ENCODE assay signal across 7 cellular contexts in genomic region chr12:101145820-101146431, GRCh38.
A peak's percentile ranks its signal among the peaks of the same experiment; 100 is the strongest.
DNase-seq lines count a peak whose midpoint lies in the region; TF ChIP-seq lines count a peak whose summit lies in the region.
"Not testable (repeated sequence)": the region's sequence is repeated elsewhere in the genome, so short reads cannot be mapped to it uniquely, and the experiment has no call there.

No MANE protein-coding gene starts in this region.

- H3K27me3 ChIP-seq in HUES64 (ENCODE audit: insufficient read depth, low read length); NT2/D1 (ENCODE audit: insufficient read depth, insufficient read length); endodermal cell (ENCODE audit: control insufficient read depth, insufficient read depth, low read length, poor library complexity, severe bottlenecking); trophoblast cell (ENCODE audit: insufficient read depth, low read length): not testable (repeated sequence)

- not testable (repeated sequence) for H3K4me1 Mint-ChIP-seq in endodermal cell, mesothelial cell of epicardium

- H3K27ac Mint-ChIP-seq in endodermal cell (peak overlapping the region; percentile 88), mesothelial cell of epicardium (peak overlapping the region; percentile 12)

- not testable (repeated sequence) for H3K4me1 ChIP-seq in HUES64 (ENCODE audit: insufficient read depth, low read length); NT2/D1 (ENCODE audit: insufficient read depth, insufficient read length); endodermal cell (ENCODE audit: control insufficient read depth, insufficient read depth, low read length); trophoblast cell (ENCODE audit: control insufficient read depth in 1 of 2, insufficient read depth in 2 of 2, low read length in 2 of 2)

- not testable (repeated sequence) for H3K9me3 ChIP-seq in HUES64 (ENCODE audit: insufficient read depth, low read depth, low read length); NT2/D1 (ENCODE audit: insufficient read depth, low read length); endodermal cell (ENCODE audit: control insufficient read depth, low read length); trophoblast cell (ENCODE audit: insufficient read depth, low read depth, low read length)

- not testable (repeated sequence) for H3K27me3 Mint-ChIP-seq in endodermal cell (ENCODE audit: insufficient read depth); mesothelial cell of epicardium (ENCODE audit: low read depth)

- H4K91ac ChIP-seq in trophoblast cell (ENCODE audit: low read depth, low read length): peak overlapping the region; percentile 8

- TF ChIP-seq CTCF in endodermal cell (conservative IDR thresholded peaks at IDR 0.05); mesothelial cell of epicardium (IDR thresholded peaks at IDR 0.05; ENCODE audit: unreplicated experiment): not testable (repeated sequence)

- not testable (repeated sequence) for H3K18ac ChIP-seq in trophoblast cell (ENCODE audit: low read length)

- H3K79me2 ChIP-seq in trophoblast cell (ENCODE audit: control insufficient read depth, insufficient read depth, low read length, poor library complexity): not testable (repeated sequence)

- H2AK5ac ChIP-seq in trophoblast cell (ENCODE audit: low read length): not testable (repeated sequence)

- H3K4me3 ChIP-seq in HUES64 (ENCODE audit: low read length) (peak overlapping the region; percentile 68), NT2/D1 (ENCODE audit: insufficient read length, low read depth) (peak overlapping the region; percentile 58), endodermal cell (ENCODE audit: low read length) (peak overlapping the region; percentile 73), iPS-11a (ENCODE audit: low read depth, low read length) (peak overlapping the region; percentile 39), trophoblast cell (ENCODE audit: low read depth, low read length) (peak overlapping the region; percentile 67)

- not testable (repeated sequence) for H3K4ac ChIP-seq in trophoblast cell (ENCODE audit: low read depth, low read length)

- not testable (repeated sequence) for H3K14ac ChIP-seq in trophoblast cell (ENCODE audit: low read length)

- not testable (repeated sequence) for H2BK12ac ChIP-seq in trophoblast cell (ENCODE audit: low read length)

- H3K36me3 Mint-ChIP-seq in endodermal cell (ENCODE audit: low read depth); mesothelial cell of epicardium: not testable (repeated sequence)

- H3K4me3 Mint-ChIP-seq in endodermal cell (peak overlapping the region; percentile 78), mesothelial cell of epicardium (peak overlapping the region; percentile 78)

- peak overlapping the region; percentile 17 for H2AFZ ChIP-seq in trophoblast cell (ENCODE audit: insufficient read depth, low read length, poor library complexity)

- not testable (repeated sequence) for H2BK120ac ChIP-seq in trophoblast cell (ENCODE audit: insufficient read depth, low read length, poor library complexity)

- H3K23ac ChIP-seq in trophoblast cell (ENCODE audit: low read length): not testable (repeated sequence)

- H3K27ac ChIP-seq in HUES64 (ENCODE audit: low read depth, low read length); endodermal cell (ENCODE audit: low read depth, low read length); trophoblast cell (ENCODE audit: low read depth, low read length): not testable (repeated sequence)

- not testable (repeated sequence) for H3K36me3 ChIP-seq in HUES64 (ENCODE audit: insufficient read depth, low read length); NT2/D1 (ENCODE audit: insufficient read depth, insufficient read length, low read length); endodermal cell (ENCODE audit: control insufficient read depth, insufficient read depth, low read length); trophoblast cell (ENCODE audit: control insufficient read depth in 1 of 2, insufficient read depth in 2 of 2, low read length in 2 of 2)

- WGBS in HUES64: 13% methylated on average over 32 of the region's 35 CpGs
- 59 to 66% methylated on average over 15 to 31 of the region's 35 CpGs for WGBS in endodermal cell (ENCODE audit: insufficient coverage in 1 of 2, insufficient read length in 1 of 2), 2 experiments
- WGBS in trophoblast cell (ENCODE audit: extremely low coverage, insufficient coverage, insufficient read length): no CpG with 5 or more reads among the region's 35 CpGs

- H3K9ac ChIP-seq in HUES64 (ENCODE audit: low read depth, low read length): peak overlapping the region; percentile 64; the same call in 1 of the 2 replicates
- peak overlapping the region; percentile 67 for H3K9ac ChIP-seq in NT2/D1 (ENCODE audit: insufficient read length, low read depth)
- H3K9ac ChIP-seq in endodermal cell (ENCODE audit: extremely low read depth, low read length, poor library complexity, severe bottlenecking); trophoblast cell (ENCODE audit: low read length): not testable (repeated sequence)

- H3K4me2 ChIP-seq in trophoblast cell (ENCODE audit: low read length): peak overlapping the region; percentile 59

- DNase-seq in ELF-1 (ENCODE audit: low read depth, low spot score) (peak; percentile 45), NT2/D1 (ENCODE audit: low read depth, low spot score) (peak; percentile 15), endodermal cell (peak; percentile 75)
- DNase-seq in mesothelial cell of epicardium (ENCODE audit: low spot score in 2 of 2, unreplicated experiment in 2 of 2); trophoblast cell: not testable (repeated sequence)

- not testable (repeated sequence) for H4K8ac ChIP-seq in trophoblast cell (ENCODE audit: low read depth, low read length)

- not testable (repeated sequence) for H3K9me3 Mint-ChIP-seq in endodermal cell, mesothelial cell of epicardium

- not testable (repeated sequence) for H3K79me1 ChIP-seq in trophoblast cell (ENCODE audit: low read length)

- not testable (repeated sequence) for H2BK5ac ChIP-seq in trophoblast cell (ENCODE audit: low read depth, low read length, poor library complexity)

- H4K12ac ChIP-seq in trophoblast cell (ENCODE audit: low read depth, low read length): not testable (repeated sequence)
